18 cellular contexts compared by ENCODE assay signal in genomic region chr4:44727471-44727870, GRCh38. TPM values are rescaled to one million over a fixed set of nuclear protein-coding genes. Genes with fewer than 3 reads are reported as not detected.
DNase-seq lines count a peak whose midpoint lies in the region; ATAC-seq, FAIRE-seq and TF ChIP-seq lines count a peak whose summit lies in the region.
"Had no signal": no experiment of that assay in that cellular context is flagged by ENCODE, and none has a peak within 500 bp of the region (broad histone marks: within the 10 kb centered on the region; RNA-seq: fewer than 3 reads in every experiment).

No MANE protein-coding gene starts in this region.

- TF ChIP-seq CTCF in A549 (IDR thresholded peaks at IDR 0.05) (no peak), brain microvascular endothelial cell (IDR thresholded peaks at IDR 0.05; ENCODE audit: low read depth, low read length, missing control alignments) (no peak)
- no peak for TF ChIP-seq CTCF in CD8-positive, alpha-beta T cell (IDR thresholded peaks at IDR 0.05)
- no peak for TF ChIP-seq CTCF in activated CD8-positive, alpha-beta T cell treated with anti-CD3 and anti-CD28 coated beads for 36 hours (IDR thresholded peaks at IDR 0.05)

- no peak for FAIRE-seq in A549 (lab: Jason Lieb, UNC)

- H3K4me1 ChIP-seq in A549, result 0 out of 3 replicates have a peak, but pooled peaks cover 6% of the 10 kb centered on the region
- peaks cover 28% of the 10 kb centered on the region for H3K4me1 ChIP-seq in CD8-positive, alpha-beta T cell (ENCODE audit: insufficient read depth, low read length)

- H3K4me3 Mint-ChIP-seq in CD8-positive, alpha-beta T cell, result peak overlapping the region; percentile 90
- peak overlapping the region; percentile 91 for H3K4me3 Mint-ChIP-seq in activated CD8-positive, alpha-beta T cell treated with anti-CD3 and anti-CD28 coated beads for 36 hours
- H3K4me3 Mint-ChIP-seq in naive B cell, result peak overlapping the region in 7 of 8 donors; percentile 7 to 99 (median 90)

- CTCF ChIA-PET in A549 (lab: Yijun Ruan, JAX), result no interaction called here
- CTCF ChIA-PET in CD8-positive, alpha-beta T cell (lab: Charles Lee), result interaction anchor here (1.3 kb wide), 1 partner anchor 33 kb away, joined by 3 read pairs; no protein-coding TSS in a partner anchor
- CTCF ChIA-PET in activated CD8-positive, alpha-beta T cell treated with anti-CD3 and anti-CD28 coated beads for 36 hours (lab: Charles Lee), result interaction anchor here (0.7 to 1.3 kb wide), 3 partner anchors 9 to 1792 kb away, joined by 3 to 4 read pairs (median 3); no protein-coding TSS in a partner anchor

- intact Hi-C loops in CD8-positive, alpha-beta T cell (cut with DNase I, micrococcal nuclease), result loop anchor here (2.0 to 5.0 kb wide), 2 partner anchors 35 to 49 kb away; partner anchors contain the start of gene GUF1 (in 1 of the 2)
- intact Hi-C loops in activated CD8-positive, alpha-beta T cell treated with anti-CD3 and anti-CD28 coated beads for 36 hours (cut with micrococcal nuclease), result loop anchor here (5.0 kb wide), 1 partner anchor 50 kb away; the partner anchor contains the start of gene GUF1

- H3K36me3 ChIP-seq in CD8-positive, alpha-beta T cell (ENCODE audit: insufficient read depth, low read length), result no peaks in the 10 kb centered on the region
- H3K36me3 ChIP-seq in brain microvascular endothelial cell (replicated peaks), result no peaks in the 10 kb centered on the region

- TF ChIP-seq EP300 in A549 (IDR thresholded peaks at IDR 0.05), result no peak

- no peak overlapping the region for H3K27ac Mint-ChIP-seq in CD8-positive, alpha-beta T cell
- H3K27ac Mint-ChIP-seq in activated CD8-positive, alpha-beta T cell treated with anti-CD3 and anti-CD28 coated beads for 36 hours, result no peak overlapping the region
- peak overlapping the region in 1 of 6 donors; percentile 78 for H3K27ac Mint-ChIP-seq in naive B cell
- H3K27ac Mint-ChIP-seq: CD14-positive monocyte had no signal

- no peak for TF ChIP-seq POLR2A in A549 (IDR thresholded peaks at IDR 0.05; ENCODE audit: low read length)

- peak overlapping the region; percentile 82 for H3K4me2 ChIP-seq in A549

- H3K4me3 ChIP-seq in A549 (no peak overlapping the region), brain microvascular endothelial cell (ENCODE audit: low read depth, low read length) (no peak overlapping the region)
- H3K4me3 ChIP-seq in CD8-positive, alpha-beta T cell (ENCODE audit: low read depth, low read length), result no peak overlapping the region

- in situ Hi-C loops in brain microvascular endothelial cell (cut with HindIII; ENCODE audit: low pct_ligation_motif_present, low sequenced_read_pairs) (no loop called here), ACHN (cut with HindIII; ENCODE audit: low pct_ligation_motif_present, low pct_unique_long_range_greater_than_20kb, low sequenced_read_pairs) (no loop called here)

- H3K36me3 Mint-ChIP-seq in CD8-positive, alpha-beta T cell, result peaks cover 8% of the 10 kb centered on the region
- peaks cover 3% of the 10 kb centered on the region for H3K36me3 Mint-ChIP-seq in activated CD8-positive, alpha-beta T cell treated with anti-CD3 and anti-CD28 coated beads for 36 hours (ENCODE audit: low read depth)
- H3K36me3 Mint-ChIP-seq in naive B cell, result no peaks in the 10 kb centered on the region
- H3K36me3 Mint-ChIP-seq: activated naive CD8-positive, alpha-beta T cell treated with anti-CD3 and anti-CD28 coated beads, Interleukin-2, amount 10 ng/mL, durations not matched to agents 7 days and 5 days; CD14-positive monocyte had no signal

- TF ChIP-seq RAD21 in A549 (conservative IDR thresholded peaks at IDR 0.05 in 1 of 2, IDR thresholded peaks at IDR 0.05 in 1 of 2), result no peak

- no peaks in the 10 kb centered on the region for H3K27me3 ChIP-seq in CD8-positive, alpha-beta T cell (ENCODE audit: insufficient read depth, low read length)
- H3K27me3 ChIP-seq in brain microvascular endothelial cell (replicated peaks), result no peaks in the 10 kb centered on the region

- H3K27me3 Mint-ChIP-seq in CD8-positive, alpha-beta T cell (ENCODE audit: low read depth), result no peaks in the 10 kb centered on the region
- H3K27me3 Mint-ChIP-seq in activated CD8-positive, alpha-beta T cell treated with anti-CD3 and anti-CD28 coated beads for 36 hours, result peaks cover 2% of the 10 kb centered on the region
- H3K27me3 Mint-ChIP-seq in naive B cell, result peaks cover 0 to 6% (median under 1%) of the 10 kb centered on the region in 3 donors

- POLR2A ChIA-PET in A549 (lab: Yijun Ruan, JAX), result interaction anchor here (2.3 kb wide), 1 partner anchor 49 kb away, joined by 16 read pairs; the partner anchor contains the start of gene GUF1
- POLR2A ChIA-PET in CD8-positive, alpha-beta T cell (lab: Charles Lee), result interaction anchor here (3.2 kb wide), 1 partner anchor 49 kb away, joined by 30 read pairs; the partner anchor contains the start of gene GUF1
- POLR2A ChIA-PET in activated CD8-positive, alpha-beta T cell treated with anti-CD3 and anti-CD28 coated beads for 36 hours (lab: Charles Lee), result interaction anchor here (1.2 to 2.6 kb wide), 3 partner anchors 10 to 49 kb away, joined by 3 to 15 read pairs (median 3); partner anchors contain the start of gene GUF1

- DNase-seq in A549 (ENCODE audit: low read depth in 1 of 2, low spot score in 1 of 2) (no peak), naive B cell (no peak), epidermal melanocyte (ENCODE audit: insufficient read length, low spot score) (no peak), brain microvascular endothelial cell (no peak), ACHN (no peak)
- no peak for DNase-seq in CD8-positive, alpha-beta T cell
- DNase-seq in activated CD8-positive, alpha-beta T cell treated with anti-CD3 and anti-CD28 coated beads for 36 hours, result no peak
- DNase-seq: activated CD4-positive, alpha-beta T cell treated with anti-CD3 and anti-CD28 coated beads for 4 hours; activated naive CD8-positive, alpha-beta T cell treated with anti-CD3 and anti-CD28 coated beads, Interleukin-2, amount 10 ng/mL, durations not matched to agents 7 days and 5 days; NCI-H1092; NCI-H446 treated with DMSO at 0.1 percent for 48 hours; retina; stimulated activated CD4-positive, alpha-beta T cell treated with anti-CD3 and anti-CD28 coated beads, Interleukin-4, amount 100 ng/mL, for 24 hours; stimulated activated naive CD4-positive, alpha-beta T cell treated with Interleukin-2 at 50 U/mL for 16 hours; T-helper 1 cell had no signal

- H3K4me1 Mint-ChIP-seq in CD8-positive, alpha-beta T cell (ENCODE audit: low read depth), result peaks cover 39% of the 10 kb centered on the region
- H3K4me1 Mint-ChIP-seq in activated CD8-positive, alpha-beta T cell treated with anti-CD3 and anti-CD28 coated beads for 36 hours (ENCODE audit: low read depth), result peaks cover 31% of the 10 kb centered on the region
- peaks cover 25 to 41% (median 36%) of the 10 kb centered on the region in 3 donors for H3K4me1 Mint-ChIP-seq in naive B cell

- H3K9me3 Mint-ChIP-seq in CD8-positive, alpha-beta T cell, result no peaks in the 10 kb centered on the region
- no peaks in the 10 kb centered on the region for H3K9me3 Mint-ChIP-seq in activated CD8-positive, alpha-beta T cell treated with anti-CD3 and anti-CD28 coated beads for 36 hours
- no peaks in the 10 kb centered on the region for H3K9me3 Mint-ChIP-seq in naive B cell
- H3K9me3 Mint-ChIP-seq: activated naive CD8-positive, alpha-beta T cell treated with anti-CD3 and anti-CD28 coated beads, Interleukin-2, amount 10 ng/mL, durations not matched to agents 7 days and 5 days had no signal

- H3K9me3 ChIP-seq in A549, result no peaks in the 10 kb centered on the region
- no peaks in the 10 kb centered on the region for H3K9me3 ChIP-seq in CD8-positive, alpha-beta T cell (ENCODE audit: low read length)

- WGBS in A549 (ENCODE audit: missing lambda C conversion rate), result 75% methylated on average over 6 of the region's 6 CpGs

- H3K27ac ChIP-seq in A549, result no peak overlapping the region
- no peak overlapping the region for H3K27ac ChIP-seq in CD8-positive, alpha-beta T cell (ENCODE audit: low read depth, low read length)
- no peak overlapping the region for H3K27ac ChIP-seq in brain microvascular endothelial cell
- H3K27ac ChIP-seq: coronary artery had no signal

- ATAC-seq in A549, result no peak
- ATAC-seq in CD8-positive, alpha-beta T cell, result no peak
- no peak for ATAC-seq in activated CD8-positive, alpha-beta T cell treated with anti-CD3 and anti-CD28 coated beads for 36 hours
- ATAC-seq in naive B cell (ENCODE audit: low read depth in 2 of 2), result no peak
- ATAC-seq in GM21528 (IDR thresholded peaks at IDR 0.05; ENCODE audit: low FRiP score, unreplicated experiment), result no peak

TF ChIP-seq in A549, 52 proteins besides CTCF, POLR2A, EP300 and RAD21 (continues in another document):
- no peak for TF ChIP-seq HOXA7 (CRISPR knock-in tag; IDR thresholded peaks at IDR 0.05)
- no peak for TF ChIP-seq MAFK (IDR thresholded peaks at IDR 0.05; ENCODE audit: partially characterized antibody)
- no peak for TF ChIP-seq PBX3 (IDR thresholded peaks at IDR 0.05)

RNA-seq across cellular contexts. Expression of gene GNPDA2, which starts 1.1 kb away (rescaled TPM):
- polyA plus RNA-seq in A549 (2011; rRNA removed), result 15.9 and 19.7 TPM in 2 replicates
- polyA plus RNA-seq in A549 (2012; cell fraction: cytosol; rRNA removed), result 3.5 and 4.5 TPM in 2 replicates
- 1.6 and 2.8 TPM in 2 replicates for polyA plus RNA-seq in A549 (2012; cell fraction: nucleus; rRNA removed)
- 11.2 to 12.4 TPM (median 12.2 TPM) in 3 replicates for polyA plus RNA-seq in A549 (2017; fragmentation: RNase III; extraction: RNeasy Plus Mini Kit Qiagen cat#74134 plus additional on column Dnase treatment)
- polyA minus RNA-seq in A549 (2011; rRNA and poly(A)+ RNA removed), result 6.3 and 7.0 TPM in 2 replicates
- 10 to 100 TPM in 1 of 2 experiments, 1 to 10 TPM in 1; 9.8 to 10.7 TPM for total RNA-seq in CD8-positive, alpha-beta T cell
- total RNA-seq in activated CD8-positive, alpha-beta T cell treated with anti-CD3 and anti-CD28 coated beads for 36 hours, result 10 to 100 TPM; 13.1 to 14.6 TPM
- polyA plus RNA-seq in naive B cell (ENCODE audit: low read depth in 6 of 6), result 10 to 100 TPM; 17.8 to 39.0 (median 30.2) TPM

RNA-seq across cellular contexts. Expression of gene GUF1, which starts 49.3 kb away (rescaled TPM):
- polyA plus RNA-seq in A549 (2011; rRNA removed) (15.5 and 23.5 TPM in 2 replicates), A549 (2017; fragmentation: RNase III; extraction: RNeasy Plus Mini Kit Qiagen cat#74134 plus additional on column Dnase treatment) (9.9 to 11.2 TPM (median 10.7 TPM) in 3 replicates), naive B cell (ENCODE audit: low read depth in 6 of 6) (10 to 100 TPM in 5 of 6 donors, 1 to 10 TPM in 1; 6.6 to 19.6 (median 14.4) TPM)
- 4.5 and 5.0 TPM in 2 replicates for polyA plus RNA-seq in A549 (2012; cell fraction: cytosol; rRNA removed)
- polyA plus RNA-seq in A549 (2012; cell fraction: nucleus; rRNA removed), result 3.8 and 5.6 TPM in 2 replicates
- polyA minus RNA-seq in A549 (2011; rRNA and poly(A)+ RNA removed), result 9.0 and 11.0 TPM in 2 replicates
- 10 to 100 TPM; 19.1 to 19.2 TPM for total RNA-seq in CD8-positive, alpha-beta T cell
- total RNA-seq in activated CD8-positive, alpha-beta T cell treated with anti-CD3 and anti-CD28 coated beads for 36 hours, result 10 to 100 TPM; 33.6 to 40.0 TPM
